1 cellular context compared by ENCODE assay signal in the genomic region with DNA sequence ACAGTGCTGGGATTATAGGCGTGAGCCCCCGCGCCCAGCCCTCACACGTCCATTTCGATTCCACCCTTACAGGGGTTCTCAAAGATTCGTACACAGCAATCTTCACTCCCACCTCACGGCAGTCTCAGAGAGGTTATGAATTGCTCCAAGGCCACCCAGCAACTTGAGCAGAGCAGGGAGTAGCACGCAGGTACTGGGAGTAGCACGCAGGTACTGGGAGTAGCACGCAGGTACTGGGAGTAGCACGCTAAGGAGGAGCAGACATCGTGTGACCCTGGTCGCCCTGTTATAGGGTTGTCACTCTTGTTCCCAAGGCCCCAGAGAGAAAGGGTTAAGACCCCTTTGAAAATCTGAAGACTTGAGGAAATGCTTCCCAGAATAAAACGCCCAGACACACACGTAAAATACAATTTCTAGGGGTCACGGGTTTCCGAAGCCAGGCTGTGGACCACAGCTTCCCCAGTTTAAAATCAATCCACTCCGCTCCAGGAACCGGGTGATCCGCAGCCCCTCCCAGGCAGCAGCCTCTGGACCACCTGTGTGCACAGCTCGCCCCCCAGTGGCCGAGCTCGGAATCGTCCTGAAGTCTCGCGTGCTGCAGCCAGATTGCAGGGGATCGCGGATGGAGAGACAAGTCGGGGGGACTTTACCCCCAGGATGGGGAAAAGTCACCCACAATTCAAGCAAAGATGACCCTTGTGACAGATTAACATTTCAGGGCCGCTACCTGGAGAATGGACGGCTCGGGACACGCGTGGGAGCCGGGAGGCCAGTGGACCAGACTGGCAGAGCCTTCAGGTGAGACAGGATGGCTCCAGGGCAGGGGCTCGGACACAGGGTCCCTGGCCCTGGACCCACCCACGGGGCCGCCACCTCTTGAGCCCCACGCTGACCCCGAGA.
A peak's percentile ranks its signal among the peaks of the same experiment; 100 is the strongest.
TF ChIP-seq lines count a peak whose summit lies in the region.

No MANE protein-coding gene starts in this region.

TF ChIP-seq in HEK293, 187 proteins besides CTCF, POLR2A, EP300 and RAD21 (continued from another document):
- no peak for TF ChIP-seq ZNF23 (tag by site-specific recombination; IDR thresholded peaks at IDR 0.05; ENCODE audit: borderline replicate concordance)
- no peak for TF ChIP-seq ZEB2 (tag by site-specific recombination; IDR thresholded peaks at IDR 0.05)
- TF ChIP-seq SP7 (tag by site-specific recombination; IDR thresholded peaks at IDR 0.05) = peak; percentile 43; the same call in 1 of the 2 replicates
- TF ChIP-seq SCRT1 (tag by site-specific recombination; IDR thresholded peaks at IDR 0.05; ENCODE audit: borderline replicate concordance) = peak; percentile 91
- TF ChIP-seq ZNF2 (tag by site-specific recombination; IDR thresholded peaks at IDR 0.05) = 0 out of 2 replicates have a peak, but pooled peaks have one; percentile 31
- TF ChIP-seq ZNF140 (tag by site-specific recombination; IDR thresholded peaks at IDR 0.05) = no peak
- no peak for TF ChIP-seq TRIM28 (IDR thresholded peaks at IDR 0.05; ENCODE audit: borderline replicate concordance, low read length)
- 0 out of 2 replicates have a peak, but pooled peaks have one; percentile 5 for TF ChIP-seq GFI1B (tag by site-specific recombination; IDR thresholded peaks at IDR 0.05)
